Comparison of ENCODE assay signal across 8 cellular contexts in genomic region chr7:150371131-150371995, GRCh38. TPM values are rescaled to one million over a fixed set of nuclear protein-coding genes. Genes with fewer than 3 reads are reported as not detected.
A peak's percentile ranks its signal among the peaks of the same experiment; 100 is the strongest.
DNase-seq lines count a peak whose midpoint lies in the region; ATAC-seq and TF ChIP-seq lines count a peak whose summit lies in the region.
"Had no signal": no experiment of that assay in that cellular context is flagged by ENCODE, and none has a peak within 500 bp of the region (broad histone marks: within the 10 kb centered on the region; RNA-seq: fewer than 3 reads in every experiment).

No MANE protein-coding gene starts in this region.

- DNase-seq in natural killer cell treated with Interleukin-12 subunit alpha and Interleukin-12 subunit beta and Interleukin-15 and Interleukin-18, amount 100 ng/mL, for 72 hours (ENCODE audit: low spot score), result peak; percentile 5
- DNase-seq in natural killer cell (no peak), type B pancreatic cell (ENCODE audit: extremely low spot score, unreplicated experiment) (no peak), NCI-H2081 (lab: John Stamatoyannopoulos, UW) (no peak), amniotic stem cell (lab: John Stamatoyannopoulos, UW) (no peak)
- DNase-seq: activated naive CD4-positive, alpha-beta T cell treated with Interleukin-2 at 50 U/mL for 16 hours; stimulated activated CD4-positive, alpha-beta T cell treated with anti-CD3 and anti-CD28 coated beads, Interleukin-4, amount 100 ng/mL, for 1 hour had no signal

- H3K27ac Mint-ChIP-seq in natural killer cell treated with Interleukin-12 subunit alpha and Interleukin-12 subunit beta and Interleukin-15 and Interleukin-18, amount 100 ng/mL, for 72 hours, result no peak overlapping the region
- H3K27ac Mint-ChIP-seq in natural killer cell, result no peak overlapping the region
- peak overlapping the region; percentile 95 for H3K27ac Mint-ChIP-seq in type B pancreatic cell

- H3K4me1 Mint-ChIP-seq in natural killer cell treated with Interleukin-12 subunit alpha and Interleukin-12 subunit beta and Interleukin-15 and Interleukin-18, amount 100 ng/mL, for 72 hours (ENCODE audit: low read depth in 2 of 2), result peaks cover 14 to 26% of the 10 kb centered on the region in 2 donors
- peaks cover 13 to 45% of the 10 kb centered on the region in 2 donors for H3K4me1 Mint-ChIP-seq in natural killer cell
- H3K4me1 Mint-ChIP-seq in type B pancreatic cell (ENCODE audit: unreplicated experiment), result peaks cover 42% of the 10 kb centered on the region

- no peaks in the 10 kb centered on the region for H3K27me3 Mint-ChIP-seq in natural killer cell treated with Interleukin-12 subunit alpha and Interleukin-12 subunit beta and Interleukin-15 and Interleukin-18, amount 100 ng/mL, for 72 hours
- H3K27me3 Mint-ChIP-seq in natural killer cell (ENCODE audit: low read depth in 2 of 2), result no peaks in the 10 kb centered on the region
- no peaks in the 10 kb centered on the region for H3K27me3 Mint-ChIP-seq in type B pancreatic cell

- peak overlapping the region; percentile 42 for H3K27ac ChIP-seq in layer of hippocampus (ENCODE audit: low read depth, low read length)

- no peaks in the 10 kb centered on the region for H3K9me3 Mint-ChIP-seq in natural killer cell treated with Interleukin-12 subunit alpha and Interleukin-12 subunit beta and Interleukin-15 and Interleukin-18, amount 100 ng/mL, for 72 hours
- H3K9me3 Mint-ChIP-seq in natural killer cell, result no peaks in the 10 kb centered on the region
- H3K9me3 Mint-ChIP-seq in type B pancreatic cell, result no peaks in the 10 kb centered on the region

- no peaks in the 10 kb centered on the region for H3K36me3 Mint-ChIP-seq in natural killer cell treated with Interleukin-12 subunit alpha and Interleukin-12 subunit beta and Interleukin-15 and Interleukin-18, amount 100 ng/mL, for 72 hours
- H3K36me3 Mint-ChIP-seq in natural killer cell, result no peaks in the 10 kb centered on the region
- H3K36me3 Mint-ChIP-seq in type B pancreatic cell, result peaks cover 23% of the 10 kb centered on the region

- no peak for TF ChIP-seq CTCF in natural killer cell (IDR thresholded peaks at IDR 0.05)
- no peak for TF ChIP-seq CTCF in type B pancreatic cell (conservative IDR thresholded peaks at IDR 0.05)

- intact Hi-C loops in natural killer cell (cut with micrococcal nuclease), result no loop called here

- no peak for ATAC-seq in natural killer cell treated with Interleukin-12 subunit alpha and Interleukin-12 subunit beta and Interleukin-15 and Interleukin-18, amount 100 ng/mL, for 72 hours
- ATAC-seq in natural killer cell, result no peak

- no peak overlapping the region for H3K4me3 Mint-ChIP-seq in natural killer cell treated with Interleukin-12 subunit alpha and Interleukin-12 subunit beta and Interleukin-15 and Interleukin-18, amount 100 ng/mL, for 72 hours
- H3K4me3 Mint-ChIP-seq in natural killer cell (no peak overlapping the region), type B pancreatic cell (peak overlapping the region; percentile 97)

- no peaks in the 10 kb centered on the region for H3K27me3 ChIP-seq in layer of hippocampus (ENCODE audit: control insufficient read depth, insufficient read depth, low read length)

RNA-seq across cellular contexts. Expression of gene REPIN1, which starts 2.7 kb away (rescaled TPM):
- total RNA-seq in natural killer cell treated with Interleukin-12 subunit alpha and Interleukin-12 subunit beta and Interleukin-15 and Interleukin-18, amount 100 ng/mL, for 72 hours, result 10 to 100 TPM; 53.9 to 84.2 TPM
- total RNA-seq in natural killer cell (10 to 100 TPM; 58.9 to 79.4 (median 76.5) TPM), type B pancreatic cell (ENCODE audit: low replicate concordance) (142 and 154 TPM in 2 replicates)

RNA-seq across cellular contexts. Expression of gene ZNF775, which starts 7.8 kb away (rescaled TPM):
- 1 to 10 TPM; 4.0 to 5.1 TPM for total RNA-seq in natural killer cell treated with Interleukin-12 subunit alpha and Interleukin-12 subunit beta and Interleukin-15 and Interleukin-18, amount 100 ng/mL, for 72 hours
- total RNA-seq in natural killer cell (1 to 10 TPM; 1.3 to 2.7 (median 1.6) TPM), type B pancreatic cell (ENCODE audit: low replicate concordance) (6.9 and 12.3 TPM in 2 replicates)

RNA-seq across cellular contexts. Expression of gene RARRES2, which starts 29.9 kb away (rescaled TPM):
- total RNA-seq in natural killer cell treated with Interleukin-12 subunit alpha and Interleukin-12 subunit beta and Interleukin-15 and Interleukin-18, amount 100 ng/mL, for 72 hours, result not detected
- not detected for total RNA-seq in natural killer cell
- total RNA-seq in type B pancreatic cell (ENCODE audit: low replicate concordance), result 16.3 and 109 TPM in 2 replicates

RNA-seq across cellular contexts. Expression of gene ACTR3C, which starts 48.0 kb away (rescaled TPM):
- total RNA-seq in natural killer cell treated with Interleukin-12 subunit alpha and Interleukin-12 subunit beta and Interleukin-15 and Interleukin-18, amount 100 ng/mL, for 72 hours, result 10 to 100 TPM in 1 of 2 donors, 1 to 10 TPM in 1; 2.9 to 12.6 TPM
- total RNA-seq in natural killer cell (1 to 10 TPM; 5.1 to 8.3 (median 7.2) TPM), type B pancreatic cell (ENCODE audit: low replicate concordance) (4.8 and 8.7 TPM in 2 replicates)

RNA-seq across cellular contexts. Expression of gene LRRC61, which starts 48.2 kb away (rescaled TPM):
- total RNA-seq in natural killer cell treated with Interleukin-12 subunit alpha and Interleukin-12 subunit beta and Interleukin-15 and Interleukin-18, amount 100 ng/mL, for 72 hours, result 10 to 100 TPM; 16.1 to 27.1 TPM
- total RNA-seq in natural killer cell (10 to 100 TPM in 2 of 3 donors, 1 to 10 TPM in 1; 7.3 to 16.7 (median 13.7) TPM), type B pancreatic cell (ENCODE audit: low replicate concordance) (13.0 and 17.7 TPM in 2 replicates)

Comparison
In these comparisons a context has a peak if more than half of its experiments do, and no peak if none do; other contexts are left out.
1. RNA of gene RARRES2, which starts 29.9 kb away (total RNA-seq): 16.3 to 109 TPM in type B pancreatic cell; not detected in natural killer cell treated with Interleukin-12 subunit alpha and Interleukin-12 subunit beta and Interleukin-15 and Interleukin-18, amount 100 ng/mL, for 72 hours and not detected in natural killer cell; every median in the first group is over 10 times any median in the second.